Comparison of ENCODE assay signal across 8 cellular contexts in genomic region chr3:158105124-158105709, GRCh38. TPM values are rescaled to one million over a fixed set of nuclear protein-coding genes. Genes with fewer than 3 reads are reported as not detected.
DNase-seq lines count a peak whose midpoint lies in the region; ATAC-seq and TF ChIP-seq lines count a peak whose summit lies in the region.

No MANE protein-coding gene starts in this region.

- H3K4me1 Mint-ChIP-seq in stimulated activated naive B cell treated with anti-CD40 and anti-IgM and Interleukin-4, amounts not matched to agents 10 μg/mL and 1 μg/mL and 100 μg/mL, for 72 hours, result peaks cover 33 to 53% of the 10 kb centered on the region in 2 donors

- H3K9me3 ChIP-seq in WERI-Rb-1 (ENCODE audit: severe bottlenecking), result no peaks in the 10 kb centered on the region
- no peaks in the 10 kb centered on the region for H3K9me3 ChIP-seq in heart right ventricle

- H3K27ac Mint-ChIP-seq in stimulated activated naive B cell treated with anti-CD40 and anti-IgM and Interleukin-4, amounts not matched to agents 10 μg/mL and 1 μg/mL and 100 μg/mL, for 72 hours, result peak overlapping the region; percentile 51

- peak overlapping the region; percentile 85 to 90 for H3K4me3 Mint-ChIP-seq in stimulated activated naive B cell treated with anti-CD40 and anti-IgM and Interleukin-4, amounts not matched to agents 10 μg/mL and 1 μg/mL and 100 μg/mL, for 72 hours

- H3K27me3 Mint-ChIP-seq in stimulated activated naive B cell treated with anti-CD40 and anti-IgM and Interleukin-4, amounts not matched to agents 10 μg/mL and 1 μg/mL and 100 μg/mL, for 72 hours, result peaks cover 56 to 61% of the 10 kb centered on the region in 2 donors

- H3K27ac ChIP-seq in WERI-Rb-1 (peak overlapping the region; percentile 63), heart right ventricle (peak overlapping the region in 3 of 10 donors; percentile 16 to 56 (median 49))

- peak overlapping the region; percentile 60 for H3K4me3 ChIP-seq in WERI-Rb-1 (ENCODE audit: low read depth, low read length)
- peak overlapping the region in 9 of 10 donors; percentile 25 to 56 (median 37) for H3K4me3 ChIP-seq in heart right ventricle

- 2% methylated on average over 39 of the region's 39 CpGs for WGBS in heart right ventricle, 2 donors

- H3K36me3 ChIP-seq in WERI-Rb-1 (peaks cover 18% of the 10 kb centered on the region), heart right ventricle (no peaks in the 10 kb centered on the region)

- H3K9me3 Mint-ChIP-seq in stimulated activated naive B cell treated with anti-CD40 and anti-IgM and Interleukin-4, amounts not matched to agents 10 μg/mL and 1 μg/mL and 100 μg/mL, for 72 hours, result peaks cover 5 to 8% of the 10 kb centered on the region in 2 donors

- ATAC-seq in heart right ventricle (peak in 1 of 8 donors; percentile 16), HG03039 (IDR thresholded peaks at IDR 0.05; ENCODE audit: unreplicated experiment) (no peak), GM19463 (IDR thresholded peaks at IDR 0.05; ENCODE audit: unreplicated experiment) (no peak)
- no peak for ATAC-seq in stimulated activated naive B cell treated with anti-CD40 and anti-IgM and Interleukin-4, amounts not matched to agents 10 μg/mL and 1 μg/mL and 100 μg/mL, for 72 hours (replicated peaks)

- peaks cover 5 to 62% (median 26%) of the 10 kb centered on the region in 9 donors for H3K4me1 ChIP-seq in heart right ventricle

- intact Hi-C loops in heart right ventricle (cut with DNase I), result no loop called here

- in situ Hi-C loops in GM13976 (cut with MboI; ENCODE audit: low sequenced_read_pairs, unreplicated experiment), result loop anchor here (10.0 to 25.0 kb wide), 2 partner anchors 207 to 330 kb away; no protein-coding TSS in a partner anchor

- DNase-seq in A172 (ENCODE audit: low spot score) (peak; percentile 43), GM13976 (ENCODE audit: low spot score) (peak; percentile 36), WERI-Rb-1 (peak; percentile 50), heart right ventricle (peak in 1 of 2 donors; percentile 12), OCI-M2 (lab: John Stamatoyannopoulos, UW; ENCODE audit: unreplicated experiment) (no peak)
- no peak for DNase-seq in stimulated activated naive B cell treated with anti-CD40 and anti-IgM and Interleukin-4, amounts not matched to agents 10 μg/mL and 1 μg/mL and 100 μg/mL, for 72 hours

- TF ChIP-seq CTCF in GM13976 (IDR thresholded peaks at IDR 0.05; ENCODE audit: borderline replicate concordance, control extremely low read depth, extremely low read depth, insufficient read depth, missing control alignments) (no peak), WERI-Rb-1 (IDR thresholded peaks at IDR 0.05; ENCODE audit: low read depth, low read length) (no peak), heart right ventricle (IDR thresholded peaks at IDR 0.05) (no peak)

- peaks cover 6 to 16% of the 10 kb centered on the region in 2 donors for H3K36me3 Mint-ChIP-seq in stimulated activated naive B cell treated with anti-CD40 and anti-IgM and Interleukin-4, amounts not matched to agents 10 μg/mL and 1 μg/mL and 100 μg/mL, for 72 hours

- H3K27me3 ChIP-seq in WERI-Rb-1 (ENCODE audit: insufficient read depth, low read depth, severe bottlenecking) (no peaks in the 10 kb centered on the region), heart right ventricle (peaks cover 50 to 97% (median 91%) of the 10 kb centered on the region in 7 donors)

RNA-seq across cellular contexts. Expression of gene SHOX2, which starts 1.0 kb away (rescaled TPM):
- total RNA-seq in A172 (2014; rRNA removed; shearing (Covaris generic)), result 9.0 and 13.6 TPM in 2 replicates
- total RNA-seq in heart right ventricle, result under 1 TPM in 7 of 10 donors, not detected in 3; 0.28 to 1.00 (median 0.49) TPM
- polyA plus RNA-seq in heart right ventricle, result under 1 TPM; 0.14 to 0.22 TPM

RNA-seq across cellular contexts. Expression of gene RSRC1, which starts 4.7 kb away (rescaled TPM):
- total RNA-seq in A172 (2014; rRNA removed; shearing (Covaris generic)), result 93.0 and 108 TPM in 2 replicates
- total RNA-seq in heart right ventricle, result 10 to 100 TPM; 19.8 to 27.6 (median 21.9) TPM
- 10 to 100 TPM; 12.6 to 13.8 TPM for polyA plus RNA-seq in heart right ventricle

Comparison
In these comparisons a context has a peak if more than half of its experiments do, and no peak if none do; other contexts are left out.
1. DNase-seq: peak in A172 (single experiment), GM13976 (single experiment) and WERI-Rb-1 (single experiment); none in stimulated activated naive B cell treated with anti-CD40 and anti-IgM and Interleukin-4, amounts not matched to agents 10 μg/mL and 1 μg/mL and 100 μg/mL, for 72 hours (single experiment) and OCI-M2 (single experiment).